In the genomic region with DNA sequence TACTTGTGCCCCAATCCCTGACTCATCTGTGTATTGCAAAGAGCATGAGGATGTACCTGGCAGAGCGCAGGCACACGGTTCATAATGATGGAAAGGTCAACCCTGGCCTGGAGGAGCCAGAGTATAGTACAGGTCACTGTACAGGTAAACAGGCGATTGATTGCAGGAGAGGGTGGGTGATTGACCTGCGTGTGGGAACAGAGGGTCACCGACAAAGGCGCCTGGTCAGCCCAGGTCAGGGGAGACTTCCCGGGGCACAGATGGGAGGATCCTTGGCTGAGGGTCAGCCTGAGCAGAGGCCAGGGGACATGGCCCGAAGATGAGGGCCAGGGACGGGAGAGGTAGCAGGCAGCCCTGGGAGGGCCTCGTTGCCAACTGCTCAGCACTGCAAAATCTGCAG, we compare ENCODE assay signal across 24 cellular contexts.
"Had no signal": no experiment of that assay in that cellular context is flagged by ENCODE, and none has a peak within 500 bp of the region (broad histone marks: within the 10 kb centered on the region; RNA-seq: fewer than 3 reads in every experiment).

No MANE protein-coding gene starts in this region.

- H3K4me1 ChIP-seq: body of pancreas, left lung had no signal

- H3K27me3 Mint-ChIP-seq: dendritic cell treated with granulocyte-macrophage colony-stimulating factor and Interleukin-4, amounts not matched to agents 40 ng/mL and 50 ng/mL, for 4 days had no signal

- H3K27ac Mint-ChIP-seq: activated T-cell treated with anti-CD3 and anti-CD28 coated beads, Interleukin-2, amount 50 U/mL, for 72 hours; dendritic cell treated with granulocyte-macrophage colony-stimulating factor and Interleukin-4, amounts not matched to agents 40 ng/mL and 50 ng/mL, for 4 days; nephron; stimulated activated memory B cell treated with anti-CD40 and anti-IgM and Interleukin-4, amounts not matched to agents 10 μg/mL and 1 μg/mL and 100 μg/mL, for 72 hours; type B pancreatic cell; WTC11 had no signal

- H3K4me3 Mint-ChIP-seq: activated T-cell treated with anti-CD3 and anti-CD28 coated beads, Interleukin-2, amount 50 U/mL, for 72 hours; dendritic cell treated with granulocyte-macrophage colony-stimulating factor and Interleukin-4, amounts not matched to agents 40 ng/mL and 50 ng/mL, for 4 days; nephron; stimulated activated memory B cell treated with anti-CD40 and anti-IgM and Interleukin-4, amounts not matched to agents 10 μg/mL and 1 μg/mL and 100 μg/mL, for 72 hours; type B pancreatic cell; WTC11 had no signal

- H3K27ac ChIP-seq: body of pancreas, cardiac muscle cell, heart right ventricle, left lung, stomach had no signal

- H3K36me3 ChIP-seq: cardiac muscle cell had no signal

- H3K9me3 Mint-ChIP-seq: activated T-cell treated with anti-CD3 and anti-CD28 coated beads, Interleukin-2, amount 50 U/mL, for 72 hours; dendritic cell treated with granulocyte-macrophage colony-stimulating factor and Interleukin-4, amounts not matched to agents 40 ng/mL and 50 ng/mL, for 4 days; nephron; stimulated activated memory B cell treated with anti-CD40 and anti-IgM and Interleukin-4, amounts not matched to agents 10 μg/mL and 1 μg/mL and 100 μg/mL, for 72 hours; type B pancreatic cell; WTC11 had no signal

- H3K9me3 ChIP-seq: body of pancreas, heart right ventricle, left lung, stomach had no signal

- DNase-seq: activated CD8-positive, alpha-beta memory T cell treated with anti-CD3 and anti-CD28 coated beads, Interleukin-2, amount 50 U/mL, for 48 hours; activated gamma-delta T cell; activated naive CD4-positive, alpha-beta T cell treated with anti-CD3 and anti-CD28 coated beads, Interleukin-2, amount 50 U/mL, for 16 hours; activated T-cell treated with anti-CD3 and anti-CD28 coated beads, Interleukin-2, amount 50 U/mL, for 72 hours; anterior cingulate cortex; body of pancreas; effector CD4-positive, alpha-beta T cell; erythroblast; foreskin fibroblast; heart right ventricle; mammary epithelial cell; occipital lobe; retina; stimulated activated CD4-positive, alpha-beta T cell treated with anti-CD3 and anti-CD28 coated beads, Interleukin-1b, Interleukin-23, amount 100 ng/mL, for 48 hours; stomach; T-helper 1 cell; T-helper 9 cell had no signal

- H3K27me3 ChIP-seq: body of pancreas, cardiac muscle cell, heart right ventricle, left lung, stomach had no signal

- H3K4me1 Mint-ChIP-seq: WTC11 had no signal

- H3K4me3 ChIP-seq: body of pancreas, cardiac muscle cell, heart right ventricle, left lung, stomach had no signal

- H3K36me3 Mint-ChIP-seq: stimulated activated memory B cell treated with anti-CD40 and anti-IgM and Interleukin-4, amounts not matched to agents 10 μg/mL and 1 μg/mL and 100 μg/mL, for 72 hours; type B pancreatic cell; WTC11 had no signal
